In genomic region chr7:34823650-34824258, GRCh38 we compare ENCODE assay signal across 8 cellular contexts.
DNase-seq lines count a peak whose midpoint lies in the region; ATAC-seq, FAIRE-seq and TF ChIP-seq lines count a peak whose summit lies in the region.

No MANE protein-coding gene starts in this region.

- peak; percentile 85 for FAIRE-seq in endothelial cell of umbilical vein (lab: Jason Lieb, UNC)

- POLR2A ChIA-PET in endothelial cell of umbilical vein (lab: Charles Lee), result interaction anchor here (0.6 kb wide), 1 partner anchor 220 kb away, joined by 3 read pairs; no protein-coding TSS in a partner anchor
- POLR2A ChIA-PET in naive thymus-derived CD4-positive, alpha-beta T cell (lab: Charles Lee), result no interaction called here

- in situ Hi-C loops in ACHN (cut with HindIII; ENCODE audit: low pct_ligation_motif_present, low pct_unique_long_range_greater_than_20kb, low sequenced_read_pairs) (no loop called here), GM13977 (cut with MboI; ENCODE audit: low pct_unique_long_range_greater_than_20kb, low sequenced_read_pairs, unreplicated experiment) (no loop called here)

- H3K27ac ChIP-seq in endothelial cell of umbilical vein (ENCODE audit: insufficient read depth, low read depth, low read length), result no peak overlapping the region
- no peak overlapping the region for H3K27ac ChIP-seq in naive thymus-derived CD4-positive, alpha-beta T cell (ENCODE audit: low read depth, low read length)
- no peak overlapping the region for H3K27ac ChIP-seq in testis

- intact Hi-C loops in endothelial cell of umbilical vein (cut with micrococcal nuclease) (loop anchor here (1.0 to 10.0 kb wide), 6 partner anchors 65 to 714 kb away; partner anchors contain the start of gene DPY19L1), testis (cut with DNase I; ENCODE audit: low total_unique reads) (no loop called here)
- intact Hi-C loops in naive thymus-derived CD4-positive, alpha-beta T cell (cut with micrococcal nuclease), result loop anchor here (1.0 to 10.0 kb wide), 6 partner anchors 104 to 801 kb away; no protein-coding TSS in a partner anchor

- no peak overlapping the region for H3K9ac ChIP-seq in endothelial cell of umbilical vein (replicated peaks; ENCODE audit: extremely low read depth, insufficient read depth, low read length)

- dilution Hi-C loops in endothelial cell of umbilical vein (cut with MboI; ENCODE audit: extremely low pct_ligation_motif_present, low sequenced_read_pairs), result no loop called here

- peaks cover 0 to 10% (median 4%) of the 10 kb centered on the region in 5 donors for H3K27me3 Mint-ChIP-seq in naive thymus-derived CD4-positive, alpha-beta T cell

- H3K36me3 Mint-ChIP-seq in naive thymus-derived CD4-positive, alpha-beta T cell, result no peaks in the 10 kb centered on the region

- H3K4me2 ChIP-seq in endothelial cell of umbilical vein (ENCODE audit: insufficient read depth, low read length), result no peak overlapping the region

- H3K27me3 ChIP-seq in endothelial cell of umbilical vein (ENCODE audit: control insufficient read depth in 2 of 2, insufficient read depth in 2 of 2, low read length in 2 of 2) (peaks cover 0 to 1% of the 10 kb centered on the region in 2 experiments), testis (no peaks in the 10 kb centered on the region)
- no peaks in the 10 kb centered on the region for H3K27me3 ChIP-seq in naive thymus-derived CD4-positive, alpha-beta T cell (ENCODE audit: control insufficient read depth in 2 of 2, insufficient read depth in 2 of 2, low read length in 2 of 2)

- WGBS in testis, 2 donors, result 65 to 68% methylated on average over 7 of the region's 7 CpGs

- no TSS peak for BruUV-seq in endothelial cell of umbilical vein (replicated peaks; lab: Mats Ljungman, UMichigan)

- DNase-seq in ACHN, result peak; percentile 63
- DNase-seq in GM13977 (ENCODE audit: low spot score), result peak; percentile 49
- DNase-seq in NCI-H226, result peak; percentile 52
- peak; percentile 6 to 37 for DNase-seq in activated CD8-positive, alpha-beta memory T cell treated with anti-CD3 and anti-CD28 coated beads for 1 hour (ENCODE audit: extremely low read depth in 1 of 2, low read depth in 1 of 2)
- DNase-seq in endothelial cell of umbilical vein (ENCODE audit: low read depth, low spot score), result peak; percentile 45
- DNase-seq in naive thymus-derived CD4-positive, alpha-beta T cell, result peak in 7 of 9 donors; percentile 5 to 43 (median 38)
- peak; percentile 72 for DNase-seq in testis

- no peak overlapping the region for H3K27ac Mint-ChIP-seq in naive thymus-derived CD4-positive, alpha-beta T cell

- H4K20me1 ChIP-seq in endothelial cell of umbilical vein (replicated peaks; ENCODE audit: control insufficient read depth, extremely low read depth, insufficient read depth, low read length), result no peaks in the 10 kb centered on the region

- no peaks in the 10 kb centered on the region for H3K9me3 Mint-ChIP-seq in naive thymus-derived CD4-positive, alpha-beta T cell

- H3K36me3 ChIP-seq in endothelial cell of umbilical vein (ENCODE audit: control insufficient read depth in 2 of 2, extremely low read depth in 1 of 2, insufficient read depth in 2 of 2, low read length in 2 of 2) (no peaks in the 10 kb centered on the region), testis (ENCODE audit: low read depth, missing control alignments) (no peaks in the 10 kb centered on the region)
- no peaks in the 10 kb centered on the region for H3K36me3 ChIP-seq in naive thymus-derived CD4-positive, alpha-beta T cell (ENCODE audit: control insufficient read depth in 2 of 3, insufficient read depth in 3 of 3, low read length in 3 of 3)

- no peaks in the 10 kb centered on the region for H3K79me2 ChIP-seq in endothelial cell of umbilical vein (ENCODE audit: control insufficient read depth, insufficient read depth, low read length)

- peaks cover 0 to 2% (median 0%) of the 10 kb centered on the region in 7 donors for H3K4me1 Mint-ChIP-seq in naive thymus-derived CD4-positive, alpha-beta T cell

- H3K9me1 ChIP-seq in endothelial cell of umbilical vein (replicated peaks; ENCODE audit: control insufficient read depth, extremely low read depth, insufficient read depth, low read length), result no peaks in the 10 kb centered on the region

- no peaks in the 10 kb centered on the region for H3K4me1 ChIP-seq in endothelial cell of umbilical vein (ENCODE audit: control insufficient read depth, extremely low read depth, insufficient read depth, low read length)
- H3K4me1 ChIP-seq in naive thymus-derived CD4-positive, alpha-beta T cell (ENCODE audit: control insufficient read depth in 2 of 2, insufficient read depth in 2 of 2, low read length in 2 of 2), result no peaks in the 10 kb centered on the region
- H3K4me1 ChIP-seq in testis, result no peaks in the 10 kb centered on the region

- ATAC-seq in HG02943 (IDR thresholded peaks at IDR 0.05; ENCODE audit: low read depth, unreplicated experiment), result peak; percentile 77
- ATAC-seq in naive thymus-derived CD4-positive, alpha-beta T cell, result peak; percentile 67

- no peak overlapping the region for H2AFZ ChIP-seq in endothelial cell of umbilical vein (ENCODE audit: low read depth, low read length)

- peak; percentile 86 for TF ChIP-seq CTCF in GM13977 (IDR thresholded peaks at IDR 0.05; ENCODE audit: extremely low read depth, insufficient read depth, missing control alignments)
- peak; percentile 76 to 78 for TF ChIP-seq CTCF in endothelial cell of umbilical vein (IDR thresholded peaks at IDR 0.05; ENCODE audit: extremely low read depth in 1 of 2, insufficient read depth in 1 of 2, low read depth in 1 of 2, low read length in 2 of 2)
- TF ChIP-seq CTCF in testis (IDR thresholded peaks at IDR 0.05), result peak; percentile 24 to 86 (median 64)

- no peaks in the 10 kb centered on the region for H3K9me3 ChIP-seq in endothelial cell of umbilical vein (replicated peaks; ENCODE audit: control insufficient read depth, insufficient read depth, low read length)
- no peaks in the 10 kb centered on the region for H3K9me3 ChIP-seq in naive thymus-derived CD4-positive, alpha-beta T cell (ENCODE audit: control insufficient read depth in 2 of 3, low read length in 3 of 3)
- no peaks in the 10 kb centered on the region for H3K9me3 ChIP-seq in testis

- CTCF ChIA-PET in endothelial cell of umbilical vein (lab: Charles Lee), result interaction anchor here (0.6 to 2.1 kb wide), 31 partner anchors 9 to 1153 kb away, joined by 3 to 18 read pairs (median 5); partner anchors contain the start of gene DPY19L1
- CTCF ChIA-PET in naive thymus-derived CD4-positive, alpha-beta T cell (lab: Charles Lee), result interaction anchor here (0.7 to 1.6 kb wide), 6 partner anchors 9 to 217 kb away, joined by 3 to 8 read pairs (median 4); no protein-coding TSS in a partner anchor

- TF ChIP-seq POLR2A in endothelial cell of umbilical vein (IDR thresholded peaks at IDR 0.05; ENCODE audit: low read depth, low read length), result no peak
- no peak for TF ChIP-seq POLR2A in testis (IDR thresholded peaks at IDR 0.05)

- H3K4me3 ChIP-seq in endothelial cell of umbilical vein (replicated peaks in 1 of 3; ENCODE audit: insufficient read depth in 1 of 3, low read depth in 1 of 3, low read length in 3 of 3) (no peak overlapping the region), testis (no peak overlapping the region)
- H3K4me3 ChIP-seq in naive thymus-derived CD4-positive, alpha-beta T cell (ENCODE audit: low read length), result no peak overlapping the region

- H3K4me3 Mint-ChIP-seq in naive thymus-derived CD4-positive, alpha-beta T cell, result no peak overlapping the region

TF ChIP-seq in endothelial cell of umbilical vein, 7 proteins besides CTCF, POLR2A, EP300 and RAD21:
- no peak for TF ChIP-seq JUN (IDR thresholded peaks at IDR 0.05; ENCODE audit: borderline replicate concordance, insufficient read depth, insufficient read length, low read depth)
- no peak for TF ChIP-seq MYC (IDR thresholded peaks at IDR 0.05; ENCODE audit: low read depth, low read length)
- no peak for TF ChIP-seq EZH2 (IDR thresholded peaks at IDR 0.05; ENCODE audit: borderline replicate concordance, low read depth, low read length, severe bottlenecking)
- no peak for TF ChIP-seq GATA2 (IDR thresholded peaks at IDR 0.05; ENCODE audit: insufficient read depth, insufficient read length, low read depth, low read length)
- no peak for TF ChIP-seq POLR2AphosphoS5 (IDR thresholded peaks at IDR 0.05; ENCODE audit: insufficient read depth, low read depth, low read length)
- no peak for TF ChIP-seq MAX (IDR thresholded peaks at IDR 0.05; ENCODE audit: insufficient read depth, insufficient read length)
- no peak for TF ChIP-seq FOS (IDR thresholded peaks at IDR 0.05; ENCODE audit: borderline replicate concordance, insufficient read depth, low read length)

Comparison
In these comparisons a context has a peak if more than half of its experiments do, and no peak if none do; other contexts are left out.
1. DNase-seq: peak in every context shown above with its lines; median percentile 72 in testis; 63 in ACHN; 52 in NCI-H226; 49 in GM13977; 45 in endothelial cell of umbilical vein; 38 in naive thymus-derived CD4-positive, alpha-beta T cell; 22 in activated CD8-positive, alpha-beta memory T cell treated with anti-CD3 and anti-CD28 coated beads for 1 hour.